11 cellular contexts compared by ENCODE assay signal in genomic region chr4:119525771-119526712, GRCh38.
DNase-seq lines count a peak whose midpoint lies in the region; TF ChIP-seq lines count a peak whose summit lies in the region.
"Had no signal": no experiment of that assay in that cellular context is flagged by ENCODE, and none has a peak within 500 bp of the region (broad histone marks: within the 10 kb centered on the region; RNA-seq: fewer than 3 reads in every experiment).

No MANE protein-coding gene starts in this region.

- H3K27me3 Mint-ChIP-seq in activated T-cell treated with anti-CD3 and anti-CD28 coated beads, Interleukin-2, amount 50 U/mL, for 24 hours, result no peaks in the 10 kb centered on the region
- H3K27me3 Mint-ChIP-seq: activated naive CD8-positive, alpha-beta T cell treated with anti-CD3 and anti-CD28 coated beads for 36 hours had no signal

- H3K9me2 ChIP-seq in GM23248 (ENCODE audit: insufficient read depth) (no peaks in the 10 kb centered on the region), OCI-LY7 (ENCODE audit: insufficient read depth, low read length) (no peaks in the 10 kb centered on the region)

- no peaks in the 10 kb centered on the region for H3K9me3 ChIP-seq in GM23248 (ENCODE audit: low read depth)
- no peaks in the 10 kb centered on the region for H3K9me3 ChIP-seq in ascending aorta
- H3K9me3 ChIP-seq in stomach, result no peaks in the 10 kb centered on the region
- no peaks in the 10 kb centered on the region for H3K9me3 ChIP-seq in OCI-LY7 (ENCODE audit: low read length)

- DNase-seq in GM23248, result peak; percentile 35
- DNase-seq in ascending aorta (ENCODE audit: low spot score in 2 of 2), result no peak
- peak; percentile 34 for DNase-seq in kidney glomerular epithelial cell (lab: John Stamatoyannopoulos, UW)
- no peak for DNase-seq in stomach
- DNase-seq in activated T-cell treated with anti-CD3 and anti-CD28 coated beads, Interleukin-2, amount 50 U/mL, for 1 hour, result no peak
- DNase-seq in activated T-cell treated with anti-CD3 and anti-CD28 coated beads for 4 hours, result no peak
- no peak for DNase-seq in activated T-cell treated with anti-CD3 and anti-CD28 coated beads, Interleukin-2, amount 50 U/mL, for 24 hours
- no peak for DNase-seq in OCI-LY7 (ENCODE audit: low spot score)
- DNase-seq: activated naive CD8-positive, alpha-beta T cell treated with anti-CD3 and anti-CD28 coated beads for 36 hours; NCI-H1048; nucleus accumbens had no signal

- H3K27ac ChIP-seq in GM23248 (peak overlapping the region; percentile 62), ascending aorta (peak overlapping the region; percentile 79 to 86), stomach (peak overlapping the region; percentile 22 to 75 (median 57)), OCI-LY7 (ENCODE audit: low read depth, low read length, poor library complexity, severe bottlenecking) (no peak overlapping the region)

- in situ Hi-C loops in GM23248 (cut with MboI), result no loop called here

- peaks cover 41% of the 10 kb centered on the region for H3K4me1 ChIP-seq in GM23248 (ENCODE audit: insufficient read depth)
- peaks cover 4 to 33% of the 10 kb centered on the region in 2 donors for H3K4me1 ChIP-seq in ascending aorta
- peaks cover 0 to 25% (median 17%) of the 10 kb centered on the region in 4 donors for H3K4me1 ChIP-seq in stomach
- H3K4me1 ChIP-seq in OCI-LY7 (ENCODE audit: insufficient read depth, low read length, poor library complexity, severe bottlenecking), result no peaks in the 10 kb centered on the region

- H2AFZ ChIP-seq in GM23248, result no peak overlapping the region
- no peak overlapping the region for H2AFZ ChIP-seq in OCI-LY7 (ENCODE audit: low read length)

- no peak for TF ChIP-seq CTCF in ascending aorta (IDR thresholded peaks at IDR 0.05)
- no peak for TF ChIP-seq CTCF in stomach (IDR thresholded peaks at IDR 0.05)
- no peak for TF ChIP-seq CTCF in OCI-LY7 (conservative IDR thresholded peaks at IDR 0.05; ENCODE audit: low read length)

- POLR2A ChIA-PET in OCI-LY7 (lab: Charles Lee), result interaction anchor here (0.5 kb wide), 1 partner anchor 40 kb away, joined by 3 read pairs; no protein-coding TSS in a partner anchor

- no peaks in the 10 kb centered on the region for H3K4me1 Mint-ChIP-seq in activated T-cell treated with anti-CD3 and anti-CD28 coated beads, Interleukin-2, amount 50 U/mL, for 24 hours (ENCODE audit: low read depth)

- TF ChIP-seq EP300 in stomach (IDR thresholded peaks at IDR 0.05), result no peak

- no peak overlapping the region for H3K4me3 Mint-ChIP-seq in activated T-cell treated with anti-CD3 and anti-CD28 coated beads, Interleukin-2, amount 50 U/mL, for 24 hours
- H3K4me3 Mint-ChIP-seq: activated naive CD8-positive, alpha-beta T cell treated with anti-CD3 and anti-CD28 coated beads for 36 hours had no signal

- no peaks in the 10 kb centered on the region for H3K9me3 Mint-ChIP-seq in activated T-cell treated with anti-CD3 and anti-CD28 coated beads, Interleukin-2, amount 50 U/mL, for 24 hours
- H3K9me3 Mint-ChIP-seq: activated naive CD8-positive, alpha-beta T cell treated with anti-CD3 and anti-CD28 coated beads for 36 hours had no signal

- no peak for TF ChIP-seq POLR2A in stomach (IDR thresholded peaks at IDR 0.05)

- BruUV-seq in OCI-LY7 (replicated peaks; lab: Mats Ljungman, UMichigan), result no TSS peak

- intact Hi-C loops in ascending aorta (cut with DNase I), result no loop called here
- intact Hi-C loops in stomach (cut with DNase I; ENCODE audit: low total_unique reads), result no loop called here
- intact Hi-C loops in OCI-LY7 (cut with micrococcal nuclease; ENCODE audit: unreplicated experiment), result no loop called here

- no peaks in the 10 kb centered on the region for H4K20me1 ChIP-seq in GM23248 (ENCODE audit: insufficient read depth)
- H4K20me1 ChIP-seq in OCI-LY7 (ENCODE audit: insufficient read depth, low read length), result no peaks in the 10 kb centered on the region

- H3F3A ChIP-seq in GM23248 (ENCODE audit: insufficient read depth), result peaks cover 47% of the 10 kb centered on the region

- CTCF ChIA-PET in OCI-LY7 (lab: Charles Lee; ENCODE audit: unreplicated experiment), result no interaction called here

- H3K79me2 ChIP-seq in GM23248 (ENCODE audit: insufficient read depth) (no peaks in the 10 kb centered on the region), OCI-LY7 (ENCODE audit: insufficient read depth, low read depth, low read length) (no peaks in the 10 kb centered on the region)

- peaks cover 18% of the 10 kb centered on the region for H3K36me3 Mint-ChIP-seq in activated T-cell treated with anti-CD3 and anti-CD28 coated beads, Interleukin-2, amount 50 U/mL, for 24 hours (ENCODE audit: low read depth)

- 66 to 71% methylated on average over 3 of the region's 3 CpGs for WGBS in GM23248 (ENCODE audit: low coverage in 1 of 2, low lambda C conversion rate in 2 of 2, missing lambda C conversion rate in 2 of 2), 2 experiments
- 57 to 78% (median 72%) methylated on average over 3 of the region's 3 CpGs for WGBS in stomach, 5 donors

- no peaks in the 10 kb centered on the region for H3K27me3 ChIP-seq in GM23248 (replicated peaks; ENCODE audit: insufficient read depth)
- H3K27me3 ChIP-seq in ascending aorta, result no peaks in the 10 kb centered on the region
- no peaks in the 10 kb centered on the region for H3K27me3 ChIP-seq in stomach

- H3K36me3 ChIP-seq in GM23248 (ENCODE audit: low read depth) (no peaks in the 10 kb centered on the region), ascending aorta (peaks cover 9 to 15% of the 10 kb centered on the region in 2 donors), stomach (peaks cover 0 to 17% (median 10%) of the 10 kb centered on the region in 4 donors), OCI-LY7 (ENCODE audit: insufficient read depth, low read length) (0 out of 2 replicates have a peak, but pooled peaks cover 4% of the 10 kb centered on the region)

- H3K4me2 ChIP-seq in GM23248 (ENCODE audit: unreplicated experiment) (peak overlapping the region; percentile 88), OCI-LY7 (ENCODE audit: low read length) (no peak overlapping the region)

- no peak overlapping the region for H3K9ac ChIP-seq in GM23248

- H3K4me3 ChIP-seq in GM23248, result peak overlapping the region; percentile 64; the same call in 1 of the 2 replicates
- no peak overlapping the region for H3K4me3 ChIP-seq in ascending aorta
- no peak overlapping the region for H3K4me3 ChIP-seq in stomach
- no peak overlapping the region for H3K4me3 ChIP-seq in OCI-LY7 (ENCODE audit: low read depth, low read length, poor library complexity, severe bottlenecking)

- no peak overlapping the region for H3K27ac Mint-ChIP-seq in activated T-cell treated with anti-CD3 and anti-CD28 coated beads, Interleukin-2, amount 50 U/mL, for 24 hours
- H3K27ac Mint-ChIP-seq: activated naive CD8-positive, alpha-beta T cell treated with anti-CD3 and anti-CD28 coated beads for 36 hours had no signal

Comparison
In these comparisons a context has a peak if more than half of its experiments do, and no peak if none do; other contexts are left out.
1. DNase-seq: peak in GM23248 (single experiment) and kidney glomerular epithelial cell (single experiment); none in ascending aorta (0 of 2), stomach (single experiment), activated T-cell treated with anti-CD3 and anti-CD28 coated beads, Interleukin-2, amount 50 U/mL, for 1 hour (single experiment), activated T-cell treated with anti-CD3 and anti-CD28 coated beads for 4 hours (single experiment), activated T-cell treated with anti-CD3 and anti-CD28 coated beads, Interleukin-2, amount 50 U/mL, for 24 hours (single experiment) and OCI-LY7 (single experiment).